Comparison of ENCODE assay signal across 8 cellular contexts in genomic region chr3:171028025-171028778, GRCh38. TPM values are rescaled to one million over a fixed set of nuclear protein-coding genes. Genes with fewer than 3 reads are reported as not detected.
DNase-seq lines count a peak whose midpoint lies in the region; ATAC-seq and TF ChIP-seq lines count a peak whose summit lies in the region.

No MANE protein-coding gene starts in this region.

- peak; percentile 77 for DNase-seq in AG08396 (ENCODE audit: low spot score)
- peak; percentile 60 for DNase-seq in SK-N-DZ (ENCODE audit: low spot score)
- peak; percentile 15 to 48 (median 39) for DNase-seq in immature natural killer cell
- DNase-seq in stimulated activated CD4-positive, alpha-beta T cell treated with anti-CD3 and anti-CD28 coated beads, Interleukin-12 subunit alpha, Interleukin-12 subunit beta, amount 100 ng/mL, for 24 hours (ENCODE audit: low read depth in 2 of 2) = peak; percentile 24 to 43
- DNase-seq in NCI-H1436 treated with DMSO at 0.1 percent for 48 hours (lab: John Stamatoyannopoulos, UW) = no peak

- H3K4me3 Mint-ChIP-seq in brain = peak overlapping the region in 3 of 5 experiments; percentile 5 to 14 (median 10)
- H3K4me3 Mint-ChIP-seq in immature natural killer cell = no peak overlapping the region

- H3K9me3 Mint-ChIP-seq in brain (peaks cover 0 to 2% (median 0%) of the 10 kb centered on the region in 5 experiments), immature natural killer cell (no peaks in the 10 kb centered on the region)

- H3K27ac Mint-ChIP-seq in brain = no peak overlapping the region
- no peak overlapping the region for H3K27ac Mint-ChIP-seq in immature natural killer cell

- H3K27me3 Mint-ChIP-seq in brain = peaks cover 4% of the 10 kb centered on the region
- H3K27me3 Mint-ChIP-seq in immature natural killer cell (ENCODE audit: low read depth in 3 of 3) = peaks cover 1 to 10% (median 8%) of the 10 kb centered on the region in 3 donors

- no peaks in the 10 kb centered on the region for H3K4me1 Mint-ChIP-seq in brain
- peaks cover 0 to 4% of the 10 kb centered on the region in 2 donors for H3K4me1 Mint-ChIP-seq in immature natural killer cell

- ATAC-seq in GM21423 (IDR thresholded peaks at IDR 0.05; ENCODE audit: unreplicated experiment) (peak; percentile 68), HG03039 (IDR thresholded peaks at IDR 0.05; ENCODE audit: unreplicated experiment) (no peak)

- no peak for TF ChIP-seq CTCF in brain (conservative IDR thresholded peaks at IDR 0.05)

- no peaks in the 10 kb centered on the region for H3K36me3 Mint-ChIP-seq in brain
- no peaks in the 10 kb centered on the region for H3K36me3 Mint-ChIP-seq in immature natural killer cell

RNA-seq across cellular contexts. Expression of gene SLC2A2, which starts 1.7 kb away (rescaled TPM):
- not detected in 2 replicates for polyA plus RNA-seq in SK-N-DZ (2014; cell fraction: cytosol; rRNA removed)
- polyA plus RNA-seq in SK-N-DZ (2014; cell fraction: nucleus; rRNA removed) = not detected in 2 replicates
- polyA plus RNA-seq in brain (ENCODE audit: insufficient read depth, low read depth, low replicate concordance) = not detected
- not detected for polyA plus RNA-seq in immature natural killer cell

Comparison
In these comparisons a context has a peak if more than half of its experiments do, and no peak if none do; other contexts are left out.
1. H3K4me3 Mint-ChIP-seq: peak in brain (3 of 5); none in immature natural killer cell (0 of 5).